Comparison of ENCODE assay signal across 8 cellular contexts in the genomic region with DNA sequence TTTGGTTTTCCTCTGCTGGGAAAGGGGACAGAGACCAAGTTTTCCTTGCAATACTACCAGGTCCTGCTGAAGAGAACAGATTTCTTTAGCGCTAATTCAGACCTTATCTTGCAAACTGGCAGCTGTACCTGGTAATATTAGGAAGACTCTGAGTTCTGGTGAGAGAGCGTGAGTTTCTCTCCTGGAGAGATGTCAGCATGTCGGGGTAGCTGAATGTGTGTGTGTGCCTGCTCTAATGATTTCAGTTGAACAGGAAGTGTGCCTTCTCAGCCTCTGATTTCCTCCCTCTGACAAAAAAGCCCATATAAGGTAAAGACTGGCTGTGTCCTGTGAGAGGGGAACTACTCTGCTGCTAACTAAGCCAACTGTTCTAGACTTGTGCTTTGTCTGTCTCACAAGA. TPM values are rescaled to one million over a fixed set of nuclear protein-coding genes. Genes with fewer than 3 reads are reported as not detected.
DNase-seq lines count a peak whose midpoint lies in the region; ATAC-seq, FAIRE-seq and TF ChIP-seq lines count a peak whose summit lies in the region.

No MANE protein-coding gene starts in this region.

- H3K36me3 ChIP-seq in osteoblast (ENCODE audit: insufficient read depth, low read length) = no peaks in the 10 kb centered on the region

- peak; percentile 61 for DNase-seq in stimulated activated CD4-positive, alpha-beta T cell treated with anti-CD3 and anti-CD28 coated beads, Interleukin-1b, Interleukin-23, amount 100 ng/mL, for 48 hours
- DNase-seq in stimulated activated CD4-positive, alpha-beta T cell treated with anti-CD3 and anti-CD28 coated beads, Interleukin-2, amount 100 ng/mL, for 48 hours = no peak
- DNase-seq in NCI-H1694 (lab: John Stamatoyannopoulos, UW) (peak; percentile 74), fibroblast of the conjunctiva (ENCODE audit: low read depth) (peak; percentile 33), osteoblast (ENCODE audit: insufficient read length, low spot score, missing footprints) (no peak), D721Med (ENCODE audit: insufficient read length, low spot score) (no peak)
- peak; percentile 51 for DNase-seq in activated T-cell treated with anti-CD3 and anti-CD28 coated beads, Interleukin-2, amount 50 U/mL, for 4 hours

- H4K20me1 ChIP-seq in osteoblast (ENCODE audit: insufficient read depth, low read length) = no peaks in the 10 kb centered on the region

- H3K79me2 ChIP-seq in osteoblast (ENCODE audit: insufficient read depth, low read length) = no peaks in the 10 kb centered on the region

- peaks cover 29% of the 10 kb centered on the region for H3K4me1 ChIP-seq in osteoblast (ENCODE audit: insufficient read depth, low read length)

- no peaks in the 10 kb centered on the region for H3K27me3 Mint-ChIP-seq in activated T-cell treated with anti-CD3 and anti-CD28 coated beads, Interleukin-2, amount 50 U/mL, for 4 hours (ENCODE audit: low read depth)

- H3K4me1 Mint-ChIP-seq in activated T-cell treated with anti-CD3 and anti-CD28 coated beads, Interleukin-2, amount 50 U/mL, for 4 hours (ENCODE audit: low read depth) = peaks cover 93% of the 10 kb centered on the region

- H3K36me3 Mint-ChIP-seq in activated T-cell treated with anti-CD3 and anti-CD28 coated beads, Interleukin-2, amount 50 U/mL, for 4 hours (ENCODE audit: insufficient read depth) = peaks cover 60% of the 10 kb centered on the region

- H2AFZ ChIP-seq in osteoblast (ENCODE audit: low read length) = peak overlapping the region; percentile 90

- peak overlapping the region; percentile 42 for H3K4me3 ChIP-seq in osteoblast (ENCODE audit: insufficient read depth, low read length)

- FAIRE-seq in D721Med (lab: Jason Lieb, UNC) = no peak

- H3K4me3 Mint-ChIP-seq in activated T-cell treated with anti-CD3 and anti-CD28 coated beads, Interleukin-2, amount 50 U/mL, for 4 hours = peak overlapping the region; percentile 75

- TF ChIP-seq CTCF in osteoblast (IDR thresholded peaks at IDR 0.05; ENCODE audit: extremely low read depth, low read depth, low read length) = no peak
- no peak for TF ChIP-seq CTCF in D721Med (IDR thresholded peaks at IDR 0.05; ENCODE audit: insufficient read depth, missing control alignments)

- ATAC-seq in HG02623 (IDR thresholded peaks at IDR 0.05; ENCODE audit: unreplicated experiment) = peak; percentile 95
- peak; percentile 85 for ATAC-seq in activated T-cell treated with anti-CD3 and anti-CD28 coated beads, Interleukin-2, amount 50 U/mL, for 4 hours

- peak overlapping the region; percentile 32 for H3K27ac ChIP-seq in osteoblast (ENCODE audit: low read depth, low read length)

- H3K9me3 ChIP-seq in osteoblast (ENCODE audit: low read depth, low read length) = no peaks in the 10 kb centered on the region

- H3K9me3 Mint-ChIP-seq in activated T-cell treated with anti-CD3 and anti-CD28 coated beads, Interleukin-2, amount 50 U/mL, for 4 hours = no peaks in the 10 kb centered on the region

- no peaks in the 10 kb centered on the region for H3K27me3 ChIP-seq in osteoblast (ENCODE audit: insufficient read depth, low read length)

- H3K4me2 ChIP-seq in osteoblast (ENCODE audit: insufficient read depth, low read length) = peak overlapping the region; percentile 62

RNA-seq across cellular contexts. Expression of a gene that starts 10.3 kb away (rescaled TPM):
- under 1 TPM; 0.24 to 0.35 (median 0.25) TPM for total RNA-seq in activated T-cell treated with anti-CD3 and anti-CD28 coated beads, Interleukin-2, amount 50 U/mL, for 4 hours
- total RNA-seq in osteoblast = not detected in 2 replicates

RNA-seq across cellular contexts. Expression of a gene that starts 12.7 kb away (rescaled TPM):
- total RNA-seq in activated T-cell treated with anti-CD3 and anti-CD28 coated beads, Interleukin-2, amount 50 U/mL, for 4 hours = 100 to 1,000 TPM; 241 to 278 (median 247) TPM
- total RNA-seq in osteoblast = 1.5 and 7.2 TPM in 2 replicates

RNA-seq across cellular contexts. Expression of a gene that starts 24.2 kb away (rescaled TPM):
- not detected for total RNA-seq in activated T-cell treated with anti-CD3 and anti-CD28 coated beads, Interleukin-2, amount 50 U/mL, for 4 hours
- total RNA-seq in osteoblast = not detected in 2 replicates

Comparison
In these comparisons a context has a peak if more than half of its experiments do, and no peak if none do; other contexts are left out.
1. DNase-seq: peak in stimulated activated CD4-positive, alpha-beta T cell treated with anti-CD3 and anti-CD28 coated beads, Interleukin-1b, Interleukin-23, amount 100 ng/mL, for 48 hours (single experiment), NCI-H1694 (single experiment), activated T-cell treated with anti-CD3 and anti-CD28 coated beads, Interleukin-2, amount 50 U/mL, for 4 hours (single experiment) and fibroblast of the conjunctiva (single experiment); none in stimulated activated CD4-positive, alpha-beta T cell treated with anti-CD3 and anti-CD28 coated beads, Interleukin-2, amount 100 ng/mL, for 48 hours (0 of 2), osteoblast (single experiment) and D721Med (single experiment).
2. RNA of a gene that starts 12.7 kb away (total RNA-seq): 241 to 278 TPM in activated T-cell treated with anti-CD3 and anti-CD28 coated beads, Interleukin-2, amount 50 U/mL, for 4 hours; 1.5 to 7.2 TPM in osteoblast; every median in the first group is over 10 times any median in the second.